ENCODE assay signal across 1 cellular context in the genomic region with DNA sequence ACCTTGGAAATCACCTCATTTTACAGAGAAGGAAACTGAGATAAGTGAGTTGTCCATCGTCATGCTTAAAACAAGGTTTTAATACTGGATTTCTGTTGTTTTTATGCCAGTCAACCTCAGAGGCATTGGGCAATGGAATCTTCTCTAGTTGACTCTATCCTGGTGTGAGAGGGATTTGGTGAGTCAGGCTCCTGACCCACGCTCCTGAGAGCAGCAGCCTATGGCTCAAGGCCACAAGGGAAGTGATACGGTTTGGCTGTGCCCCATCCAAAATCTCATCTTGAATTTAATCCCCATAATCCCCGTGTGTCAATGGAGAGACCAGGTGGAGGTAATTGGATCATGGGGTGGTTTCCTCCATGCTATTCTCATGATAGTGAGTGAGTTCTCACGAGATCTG.
TF ChIP-seq lines count a peak whose summit lies in the region.

No MANE protein-coding gene starts in this region.

TF ChIP-seq in HepG2, 621 proteins besides CTCF, POLR2A, EP300 and RAD21 (continued from another document):
- TF ChIP-seq, protein P1, sequence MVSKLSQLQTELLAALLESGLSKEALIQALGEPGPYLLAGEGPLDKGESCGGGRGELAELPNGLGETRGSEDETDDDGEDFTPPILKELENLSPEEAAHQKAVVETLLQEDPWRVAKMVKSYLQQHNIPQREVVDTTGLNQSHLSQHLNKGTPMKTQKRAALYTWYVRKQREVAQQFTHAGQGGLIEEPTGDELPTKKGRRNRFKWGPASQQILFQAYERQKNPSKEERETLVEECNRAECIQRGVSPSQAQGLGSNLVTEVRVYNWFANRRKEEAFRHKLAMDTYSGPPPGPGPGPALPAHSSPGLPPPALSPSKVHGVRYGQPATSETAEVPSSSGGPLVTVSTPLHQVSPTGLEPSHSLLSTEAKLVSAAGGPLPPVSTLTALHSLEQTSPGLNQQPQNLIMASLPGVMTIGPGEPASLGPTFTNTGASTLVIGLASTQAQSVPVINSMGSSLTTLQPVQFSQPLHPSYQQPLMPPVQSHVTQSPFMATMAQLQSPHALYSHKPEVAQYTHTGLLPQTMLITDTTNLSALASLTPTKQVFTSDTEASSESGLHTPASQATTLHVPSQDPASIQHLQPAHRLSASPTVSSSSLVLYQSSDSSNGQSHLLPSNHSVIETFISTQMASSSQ (IDR thresholded peaks at IDR 0.05; ENCODE audit: low read depth) = no peak
- TF ChIP-seq, protein P1 (CRISPR knock-in tag; IDR thresholded peaks at IDR 0.05; ENCODE audit: borderline replicate concordance) = no peak
- TF ChIP-seq ADNP (CRISPR knock-in tag; IDR thresholded peaks at IDR 0.05) (no peak), GTF2F1 (IDR thresholded peaks at IDR 0.05; ENCODE audit: low read length) (no peak), ZNF577 (CRISPR knock-in tag; IDR thresholded peaks at IDR 0.05; ENCODE audit: borderline replicate concordance, low read depth) (no peak), NFE2 (CRISPR knock-in tag; IDR thresholded peaks at IDR 0.05) (no peak), MED1 (CRISPR knock-in tag; IDR thresholded peaks at IDR 0.05) (no peak), ZNF34 (CRISPR knock-in tag; IDR thresholded peaks at IDR 0.05; ENCODE audit: borderline replicate concordance) (no peak)
- TF ChIP-seq, protein P2, sequence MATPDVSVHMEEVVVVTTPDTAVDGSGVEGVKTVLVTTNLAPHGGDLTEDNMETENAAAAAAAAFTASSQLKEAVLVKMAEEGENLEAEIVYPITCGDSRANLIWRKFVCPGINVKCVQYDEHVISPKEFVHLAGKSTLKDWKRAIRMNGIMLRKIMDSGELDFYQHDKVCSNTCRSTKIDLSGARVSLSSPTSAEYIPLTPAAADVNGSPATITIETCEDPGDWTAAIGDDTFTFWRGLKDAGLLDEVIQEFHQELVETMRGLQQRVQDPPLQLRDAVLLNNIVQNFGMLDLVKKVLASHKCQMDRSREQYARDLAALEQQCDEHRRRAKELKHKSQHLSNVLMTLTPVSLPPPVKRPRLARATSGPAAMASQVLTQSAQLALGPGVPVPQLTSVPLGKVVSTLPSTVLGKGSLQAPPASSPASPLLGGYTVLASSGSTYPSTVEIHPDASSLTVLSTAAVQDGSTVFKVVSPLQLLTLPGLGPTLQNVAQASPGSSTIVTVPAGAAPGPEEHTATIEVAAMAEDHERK (CRISPR knock-in tag; IDR thresholded peaks at IDR 0.05; ENCODE audit: low read depth) = no peak
